1 cellular context compared by ENCODE assay signal in genomic region chr3:5731100-5731499, GRCh38.
TF ChIP-seq lines count a peak whose summit lies in the region.

No MANE protein-coding gene starts in this region.

TF ChIP-seq in SK-N-SH treated with all-trans-retinoic acid at 6 μM for 48 hours, 23 proteins besides CTCF, POLR2A, EP300 and RAD21 (continued from another document):
- no peak for TF ChIP-seq POU6F1 (CRISPR knock-in tag; IDR thresholded peaks at IDR 0.05; ENCODE audit: borderline replicate concordance, low read depth)
- no peak for TF ChIP-seq TOX (CRISPR knock-in tag; IDR thresholded peaks at IDR 0.05; ENCODE audit: borderline replicate concordance)
